ENCODE assay signal across 20 cellular contexts in genomic region chr19:42080764-42081375, GRCh38. TPM values are rescaled to one million over a fixed set of nuclear protein-coding genes. Genes with fewer than 3 reads are reported as not detected.
"Had no signal": no experiment of that assay in that cellular context is flagged by ENCODE, and none has a peak within 500 bp of the region (broad histone marks: within the 10 kb centered on the region; RNA-seq: fewer than 3 reads in every experiment).

No MANE protein-coding gene starts in this region.

- ATAC-seq: sciatic nerve had no signal

- H3K27me3 ChIP-seq: cardiac muscle cell, heart right ventricle had no signal

- H3K36me3 Mint-ChIP-seq: activated naive CD8-positive, alpha-beta T cell had no signal

- H3K27ac ChIP-seq: heart right ventricle, thoracic aorta, WERI-Rb-1 had no signal

- FAIRE-seq: small intestine had no signal

- DNase-seq: activated CD4-positive, CD25-positive, alpha-beta regulatory T cell treated with anti-CD3 and anti-CD28 coated beads, Interleukin-2, amount 50 U/mL, for 72 hours; activated CD8-positive, alpha-beta memory T cell treated with anti-CD3 and anti-CD28 coated beads, Interleukin-2, amount 10 ng/mL, durations not matched to agents 7 days and 5 days; activated naive CD4-positive, alpha-beta T cell; cortex of kidney; heart right ventricle; nephron progenitor cell; occipital lobe; stimulated activated CD4-positive, alpha-beta T cell treated with anti-CD3 and anti-CD28 coated beads, Interleukin-2, amount 100 ng/mL, for 24 hours had no signal

- H3K27me3 Mint-ChIP-seq: activated CD4-positive, alpha-beta T cell treated with anti-CD3 and anti-CD28 coated beads, Interleukin-2, amount 10 ng/mL, durations not matched to agents 7 days and 5 days; activated CD8-positive, alpha-beta memory T cell treated with anti-CD3 and anti-CD28 coated beads, Interleukin-2, amount 10 ng/mL, durations not matched to agents 7 days and 5 days; activated CD8-positive, alpha-beta T cell treated with anti-CD3 and anti-CD28 coated beads for 36 hours; activated naive CD8-positive, alpha-beta T cell; activated T-helper 17 cell treated with anti-CD3 and anti-CD28 coated beads, Interleukin-2, amount 50 U/mL, for 72 hours; stimulated activated memory B cell treated with anti-CD40 and anti-IgM and Interleukin-4, amounts not matched to agents 10 μg/mL and 1 μg/mL and 100 μg/mL, for 72 hours; type B pancreatic cell had no signal

- H3K27ac Mint-ChIP-seq: activated CD8-positive, alpha-beta memory T cell treated with anti-CD3 and anti-CD28 coated beads, Interleukin-2, amount 10 ng/mL, durations not matched to agents 7 days and 5 days had no signal

- H3K4me3 ChIP-seq: cardiac muscle cell, heart right ventricle, mucosa of descending colon, thoracic aorta had no signal

- H3K4me3 Mint-ChIP-seq: activated CD4-positive, alpha-beta T cell treated with anti-CD3 and anti-CD28 coated beads, Interleukin-2, amount 10 ng/mL, durations not matched to agents 7 days and 5 days; activated CD8-positive, alpha-beta memory T cell treated with anti-CD3 and anti-CD28 coated beads, Interleukin-2, amount 10 ng/mL, durations not matched to agents 7 days and 5 days; activated CD8-positive, alpha-beta T cell treated with anti-CD3 and anti-CD28 coated beads for 36 hours; activated naive CD8-positive, alpha-beta T cell; activated T-helper 17 cell treated with anti-CD3 and anti-CD28 coated beads, Interleukin-2, amount 50 U/mL, for 72 hours; nephron progenitor cell; stimulated activated memory B cell treated with anti-CD40 and anti-IgM and Interleukin-4, amounts not matched to agents 10 μg/mL and 1 μg/mL and 100 μg/mL, for 72 hours had no signal

- H3K9me3 ChIP-seq: heart right ventricle, mucosa of descending colon, thoracic aorta had no signal

- H3K9me3 Mint-ChIP-seq: activated CD4-positive, alpha-beta T cell treated with anti-CD3 and anti-CD28 coated beads, Interleukin-2, amount 10 ng/mL, durations not matched to agents 7 days and 5 days; activated CD8-positive, alpha-beta T cell treated with anti-CD3 and anti-CD28 coated beads for 36 hours; activated T-helper 17 cell treated with anti-CD3 and anti-CD28 coated beads, Interleukin-2, amount 50 U/mL, for 72 hours; nephron progenitor cell; stimulated activated memory B cell treated with anti-CD40 and anti-IgM and Interleukin-4, amounts not matched to agents 10 μg/mL and 1 μg/mL and 100 μg/mL, for 72 hours; type B pancreatic cell had no signal

RNA-seq across cellular contexts. Expression of gene POU2F2, which starts 51.4 kb away (rescaled TPM):
- total RNA-seq: cardiac muscle cell had no signal
